In genomic region chr20:44965651-44966029, GRCh38 we compare ENCODE assay signal across 1 cellular context.
TF ChIP-seq lines count a peak whose summit lies in the region.

No MANE protein-coding gene starts in this region.

TF ChIP-seq in HepG2, 621 proteins besides CTCF, POLR2A, EP300 and RAD21 (continues in another document):
- no peak for TF ChIP-seq KIAA2018 (CRISPR knock-in tag; IDR thresholded peaks at IDR 0.05; ENCODE audit: borderline replicate concordance)
- TF ChIP-seq LBX2 (CRISPR knock-in tag; IDR thresholded peaks at IDR 0.05; ENCODE audit: borderline replicate concordance): no peak
- TF ChIP-seq PHF8 (CRISPR knock-in tag; IDR thresholded peaks at IDR 0.05): no peak
- TF ChIP-seq, protein P1, sequence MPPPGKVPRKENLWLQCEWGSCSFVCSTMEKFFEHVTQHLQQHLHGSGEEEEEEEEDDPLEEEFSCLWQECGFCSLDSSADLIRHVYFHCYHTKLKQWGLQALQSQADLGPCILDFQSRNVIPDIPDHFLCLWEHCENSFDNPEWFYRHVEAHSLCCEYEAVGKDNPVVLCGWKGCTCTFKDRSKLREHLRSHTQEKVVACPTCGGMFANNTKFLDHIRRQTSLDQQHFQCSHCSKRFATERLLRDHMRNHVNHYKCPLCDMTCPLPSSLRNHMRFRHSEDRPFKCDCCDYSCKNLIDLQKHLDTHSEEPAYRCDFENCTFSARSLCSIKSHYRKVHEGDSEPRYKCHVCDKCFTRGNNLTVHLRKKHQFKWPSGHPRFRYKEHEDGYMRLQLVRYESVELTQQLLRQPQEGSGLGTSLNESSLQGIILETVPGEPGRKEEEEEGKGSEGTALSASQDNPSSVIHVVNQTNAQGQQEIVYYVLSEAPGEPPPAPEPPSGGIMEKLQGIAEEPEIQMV (CRISPR knock-in tag; IDR thresholded peaks at IDR 0.05; ENCODE audit: low read depth): no peak
- no peak for TF ChIP-seq ZNF570 (CRISPR knock-in tag; IDR thresholded peaks at IDR 0.05; ENCODE audit: borderline replicate concordance)
- TF ChIP-seq TEAD3 (CRISPR knock-in tag; optimal IDR thresholded peaks at IDR 0.05; ENCODE audit: borderline replicate concordance): no peak
- no peak for TF ChIP-seq ATRX (CRISPR knock-in tag; IDR thresholded peaks at IDR 0.05; ENCODE audit: borderline replicate concordance)
- peak; percentile 74; the same call in 1 of the 2 replicates for TF ChIP-seq KDM1A (CRISPR knock-in tag; IDR thresholded peaks at IDR 0.05)
- TF ChIP-seq ZBTB7A (CRISPR knock-in tag; IDR thresholded peaks at IDR 0.05): no peak
- no peak for TF ChIP-seq CHCHD3 (CRISPR knock-in tag; IDR thresholded peaks at IDR 0.05)
- no peak for TF ChIP-seq SP1 (IDR thresholded peaks at IDR 0.05)
- no peak for TF ChIP-seq SP1 (CRISPR knock-in tag; IDR thresholded peaks at IDR 0.05)
- TF ChIP-seq ZNF703 (CRISPR knock-in tag; IDR thresholded peaks at IDR 0.05; ENCODE audit: borderline replicate concordance): no peak
- TF ChIP-seq ZBTB39 (CRISPR knock-in tag; IDR thresholded peaks at IDR 0.05): 0 out of 2 replicates have a peak, but pooled peaks have one; percentile 19
- TF ChIP-seq ZBTB21 (CRISPR knock-in tag; IDR thresholded peaks at IDR 0.05): no peak
- TF ChIP-seq ETV6 (CRISPR knock-in tag; conservative IDR thresholded peaks at IDR 0.05): no peak
- TF ChIP-seq ZNF839 (CRISPR knock-in tag; IDR thresholded peaks at IDR 0.05; ENCODE audit: borderline replicate concordance): no peak
- 0 out of 2 replicates have a peak, but pooled peaks have one; percentile 8 for TF ChIP-seq ZNF383 (CRISPR knock-in tag; IDR thresholded peaks at IDR 0.05; ENCODE audit: borderline replicate concordance)
- no peak for TF ChIP-seq MTA1 (CRISPR knock-in tag; IDR thresholded peaks at IDR 0.05; ENCODE audit: borderline replicate concordance)
- TF ChIP-seq ZNF207 (IDR thresholded peaks at IDR 0.05; ENCODE audit: borderline replicate concordance): no peak
- TF ChIP-seq SAFB2 (CRISPR knock-in tag; IDR thresholded peaks at IDR 0.05; ENCODE audit: borderline replicate concordance, low read depth): no peak
- TF ChIP-seq ZNF446 (CRISPR knock-in tag; IDR thresholded peaks at IDR 0.05): no peak
- TF ChIP-seq NAIF1 (CRISPR knock-in tag; IDR thresholded peaks at IDR 0.05; ENCODE audit: borderline replicate concordance): no peak
- no peak for TF ChIP-seq TCF7 (IDR thresholded peaks at IDR 0.05; ENCODE audit: low read depth)
- TF ChIP-seq PAX8 (CRISPR knock-in tag; IDR thresholded peaks at IDR 0.05; ENCODE audit: borderline replicate concordance): 0 out of 2 replicates have a peak, but pooled peaks have one; percentile 3
- TF ChIP-seq ZBTB7B (CRISPR knock-in tag; IDR thresholded peaks at IDR 0.05): peak; percentile 4; the same call in 1 of the 2 replicates
- TF ChIP-seq RORA (CRISPR knock-in tag; IDR thresholded peaks at IDR 0.05): no peak
- TF ChIP-seq AFF4 (CRISPR knock-in tag; IDR thresholded peaks at IDR 0.05): no peak
- no peak for TF ChIP-seq SUZ12 (IDR thresholded peaks at IDR 0.05; ENCODE audit: low read depth, low read length)
- TF ChIP-seq PITX1 (CRISPR knock-in tag; IDR thresholded peaks at IDR 0.05): no peak; the same call in 1 of the 2 replicates
- no peak for TF ChIP-seq ZNF431 (CRISPR knock-in tag; IDR thresholded peaks at IDR 0.05; ENCODE audit: borderline replicate concordance, low read depth)
- no peak for TF ChIP-seq XBP1 (CRISPR knock-in tag; IDR thresholded peaks at IDR 0.05)
- no peak for TF ChIP-seq ZBTB49 (CRISPR knock-in tag; IDR thresholded peaks at IDR 0.05; ENCODE audit: borderline replicate concordance)
- 0 out of 4 replicates have a peak, but pooled peaks of 1 of the 2 experiments have one; percentile 18 for TF ChIP-seq NR2F1 (CRISPR knock-in tag; IDR thresholded peaks at IDR 0.05)
- no peak for TF ChIP-seq NCOA2 (CRISPR knock-in tag; IDR thresholded peaks at IDR 0.05)
- peak; percentile 90 for TF ChIP-seq REPIN1 (CRISPR knock-in tag; IDR thresholded peaks at IDR 0.05; ENCODE audit: borderline replicate concordance, low read depth)
- TF ChIP-seq ADNP (CRISPR knock-in tag; IDR thresholded peaks at IDR 0.05): 0 out of 2 replicates have a peak, but pooled peaks have one; percentile 51
- TF ChIP-seq NFYB (CRISPR knock-in tag; IDR thresholded peaks at IDR 0.05): no peak
- TF ChIP-seq, protein P2, sequence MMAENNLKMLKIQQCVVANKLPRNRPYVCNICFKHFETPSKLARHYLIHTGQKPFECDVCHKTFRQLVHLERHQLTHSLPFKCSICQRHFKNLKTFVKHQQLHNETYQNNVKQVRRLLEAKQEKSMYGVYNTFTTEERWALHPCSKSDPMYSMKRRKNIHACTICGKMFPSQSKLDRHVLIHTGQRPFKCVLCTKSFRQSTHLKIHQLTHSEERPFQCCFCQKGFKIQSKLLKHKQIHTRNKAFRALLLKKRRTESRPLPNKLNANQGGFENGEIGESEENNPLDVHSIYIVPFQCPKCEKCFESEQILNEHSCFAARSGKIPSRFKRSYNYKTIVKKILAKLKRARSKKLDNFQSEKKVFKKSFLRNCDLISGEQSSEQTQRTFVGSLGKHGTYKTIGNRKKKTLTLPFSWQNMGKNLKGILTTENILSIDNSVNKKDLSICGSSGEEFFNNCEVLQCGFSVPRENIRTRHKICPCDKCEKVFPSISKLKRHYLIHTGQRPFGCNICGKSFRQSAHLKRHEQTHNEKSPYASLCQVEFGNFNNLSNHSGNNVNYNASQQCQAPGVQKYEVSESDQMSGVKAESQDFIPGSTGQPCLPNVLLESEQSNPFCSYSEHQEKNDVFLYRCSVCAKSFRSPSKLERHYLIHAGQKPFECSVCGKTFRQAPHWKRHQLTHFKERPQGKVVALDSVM (CRISPR knock-in tag; IDR thresholded peaks at IDR 0.05): no peak
- TF ChIP-seq, protein P3, sequence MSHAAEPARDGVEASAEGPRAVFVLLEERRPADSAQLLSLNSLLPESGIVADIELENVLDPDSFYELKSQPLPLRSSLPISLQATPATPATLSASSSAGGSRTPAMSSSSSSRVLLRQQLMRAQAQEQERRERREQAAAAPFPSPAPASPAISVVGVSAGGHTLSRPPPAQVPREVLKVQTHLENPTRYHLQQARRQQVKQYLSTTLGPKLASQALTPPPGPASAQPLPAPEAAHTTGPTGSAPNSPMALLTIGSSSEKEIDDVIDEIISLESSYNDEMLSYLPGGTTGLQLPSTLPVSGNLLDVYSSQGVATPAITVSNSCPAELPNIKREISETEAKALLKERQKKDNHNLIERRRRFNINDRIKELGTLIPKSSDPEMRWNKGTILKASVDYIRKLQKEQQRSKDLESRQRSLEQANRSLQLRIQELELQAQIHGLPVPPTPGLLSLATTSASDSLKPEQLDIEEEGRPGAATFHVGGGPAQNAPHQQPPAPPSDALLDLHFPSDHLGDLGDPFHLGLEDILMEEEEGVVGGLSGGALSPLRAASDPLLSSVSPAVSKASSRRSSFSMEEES (CRISPR knock-in tag; IDR thresholded peaks at IDR 0.05): no peak
